1 cellular context compared by ENCODE assay signal in genomic region chr22:19065298-19065859, GRCh38.
TF ChIP-seq lines count a peak whose summit lies in the region.

No MANE protein-coding gene starts in this region.

TF ChIP-seq in HEK293, 187 proteins besides CTCF, POLR2A, EP300 and RAD21 (continued from another document):
- TF ChIP-seq PRDM6 (tag by site-specific recombination; IDR thresholded peaks at IDR 0.05) = no peak
- TF ChIP-seq MEIS1 (CRISPR knock-in tag; IDR thresholded peaks at IDR 0.05; ENCODE audit: borderline replicate concordance) = no peak
- no peak for TF ChIP-seq ZNF670 (tag by site-specific recombination; IDR thresholded peaks at IDR 0.05; ENCODE audit: low read depth)
- no peak for TF ChIP-seq ZNF23 (tag by site-specific recombination; IDR thresholded peaks at IDR 0.05; ENCODE audit: borderline replicate concordance)
- peak; percentile 85 for TF ChIP-seq ZFHX2 (tag by site-specific recombination; conservative IDR thresholded peaks at IDR 0.05)
- no peak for TF ChIP-seq ZNF24 (tag by site-specific recombination; IDR thresholded peaks at IDR 0.05)
- no peak for TF ChIP-seq ZSCAN18 (tag by site-specific recombination; IDR thresholded peaks at IDR 0.05)
- TF ChIP-seq ZNF76 (tag by site-specific recombination; IDR thresholded peaks at IDR 0.05; ENCODE audit: borderline replicate concordance, low read depth) = no peak
- TF ChIP-seq ZNF138 (tag by site-specific recombination; IDR thresholded peaks at IDR 0.05; ENCODE audit: borderline replicate concordance) = no peak
- TF ChIP-seq WT1 (tag by site-specific recombination; IDR thresholded peaks at IDR 0.05) = no peak
